34 cellular contexts compared by ENCODE assay signal in the genomic region with DNA sequence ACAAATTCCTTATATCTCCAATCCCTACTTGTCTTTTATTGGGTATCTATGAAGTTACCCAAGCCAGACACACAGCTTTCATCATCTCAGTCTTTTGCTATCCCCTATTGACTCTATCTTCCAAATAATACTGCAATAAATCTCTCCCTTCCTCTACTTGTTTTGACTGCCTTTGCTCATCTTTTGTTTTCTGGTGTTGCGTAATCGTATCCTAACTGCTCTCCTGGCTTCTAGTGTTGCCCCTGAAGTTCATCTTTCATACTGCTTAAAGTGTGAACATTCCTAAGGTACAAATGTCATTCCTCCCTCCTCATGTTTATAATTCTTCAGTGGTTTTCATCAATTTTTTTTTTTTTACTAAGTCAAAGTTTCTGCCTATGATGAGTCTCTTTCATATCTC.
"Had no signal": no experiment of that assay in that cellular context is flagged by ENCODE, and none has a peak within 500 bp of the region (broad histone marks: within the 10 kb centered on the region; RNA-seq: fewer than 3 reads in every experiment).

No MANE protein-coding gene starts in this region.

- FAIRE-seq: astrocyte, TTC549 had no signal

- ATAC-seq: activated CD8-positive, alpha-beta T cell treated with anti-CD3 and anti-CD28 coated beads for 36 hours; activated naive CD4-positive, alpha-beta T cell treated with anti-CD3 and anti-CD28 coated beads, Interleukin-2, amount 50 U/mL, for 72 hours; activated T-cell treated with anti-CD3 and anti-CD28 coated beads, Interleukin-2, amount 50 U/mL, for 4 hours; activated T-cell treated with anti-CD3 and anti-CD28 coated beads, Interleukin-2, amount 50 U/mL, for 72 hours; activated T-helper 17 cell treated with anti-CD3 and anti-CD28 coated beads, Interleukin-2, amount 50 U/mL, for 72 hours; body of pancreas had no signal

- H3K9me3 ChIP-seq: adrenal gland, body of pancreas had no signal

- H3K27me3 ChIP-seq: adrenal gland, body of pancreas, brain microvascular endothelial cell, breast epithelium had no signal

- H3K36me3 ChIP-seq: adrenal gland, brain microvascular endothelial cell, breast epithelium had no signal

- H3K4me1 ChIP-seq: adrenal gland, body of pancreas, breast epithelium had no signal

- DNase-seq: activated B cell treated with CpG ODN at 0.5 μM for 24 hours; activated CD4-positive, alpha-beta memory T cell treated with anti-CD3 and anti-CD28 coated beads for 36 hours; activated CD4-positive, alpha-beta T cell treated with anti-CD3 and anti-CD28 coated beads for 4 hours; activated CD4-positive, alpha-beta T cell treated with anti-CD3 and anti-CD28 coated beads, Interleukin-2, amount 10 ng/mL, durations not matched to agents 24 days and 14 days; activated CD4-positive, alpha-beta T cell treated with anti-CD3 and anti-CD28 coated beads, Interleukin-2, amount 50 U/mL, for 1 hour; activated CD4-positive, alpha-beta T cell treated with anti-CD3 and anti-CD28 coated beads, Interleukin-2, amount 50 U/mL, for 4 hours; activated CD4-positive, CD25-positive, alpha-beta regulatory T cell treated with anti-CD3 and anti-CD28 coated beads, Interleukin-2, amount 50 U/mL, for 72 hours; activated CD8-positive, alpha-beta memory T cell treated with anti-CD3 and anti-CD28 coated beads, Interleukin-2, amount 50 U/mL, for 4 hours; activated CD8-positive, alpha-beta T cell treated with anti-CD3 and anti-CD28 coated beads for 36 hours; activated effector memory CD4-positive, alpha-beta T cell treated with anti-CD3 and anti-CD28 coated beads, Interleukin-2, amount 50 U/mL, for 16 hours; activated gamma-delta T cell treated with Interleukin-2 at 50 U/mL for 16 hours; activated naive CD4-positive, alpha-beta T cell; activated naive CD4-positive, alpha-beta T cell treated with anti-CD3 and anti-CD28 coated beads for 36 hours; activated naive CD4-positive, alpha-beta T cell treated with anti-CD3 and anti-CD28 coated beads, Interleukin-2, amount 50 U/mL, for 16 hours; activated naive CD8-positive, alpha-beta T cell treated with anti-CD3 and anti-CD28 coated beads, Interleukin-2, amount 10 ng/mL, durations not matched to agents 7 days and 5 days; activated T-cell treated with anti-CD3 and anti-CD28 coated beads for 4 hours; activated T-cell treated with anti-CD3 and anti-CD28 coated beads, Interleukin-2, amount 50 U/mL, for 1 hour; activated T-cell treated with anti-CD3 and anti-CD28 coated beads, Interleukin-2, amount 50 U/mL, for 4 hours; activated T-cell treated with anti-CD3 and anti-CD28 coated beads, Interleukin-2, amount 50 U/mL, for 72 hours; adrenal gland; amniotic stem cell; aorta; body of pancreas; brain microvascular endothelial cell; central memory CD4-positive, alpha-beta T cell; T-helper 1 cell; T-helper 2 cell; T-helper 9 cell had no signal

- H3K27ac ChIP-seq: adrenal gland, body of pancreas, brain microvascular endothelial cell, breast epithelium, VCaP had no signal

- H3K4me3 ChIP-seq: adrenal gland, body of pancreas, breast epithelium had no signal
